11 cellular contexts compared by ENCODE assay signal in genomic region chr19:55155784-55156183, GRCh38. TPM values are rescaled to one million over a fixed set of nuclear protein-coding genes. Genes with fewer than 3 reads are reported as not detected.
DNase-seq lines count a peak whose midpoint lies in the region; ATAC-seq, FAIRE-seq and TF ChIP-seq lines count a peak whose summit lies in the region.
"Not testable (repeated sequence)": the region's sequence is repeated elsewhere in the genome, so short reads cannot be mapped to it uniquely, and the experiment has no call there.
"Had no signal": no experiment of that assay in that cellular context is flagged by ENCODE, and none has a peak within 500 bp of the region (broad histone marks: within the 10 kb centered on the region; RNA-seq: fewer than 3 reads in every experiment).

No MANE protein-coding gene starts in this region.

- POLR2A ChIA-PET in AG04449 (lab: Yijun Ruan, JAX) = not testable (repeated sequence)
- POLR2A ChIA-PET in K562 (lab: Yijun Ruan, JAX) = interaction anchor here (0.5 to 1.3 kb wide), 4 partner anchors 9 to 342 kb away, joined by 3 to 7 read pairs (median 3); no protein-coding TSS in a partner anchor

- not testable (repeated sequence) for ATAC-seq in K562, heart right ventricle, lower lobe of right lung, psoas muscle

- CTCF ChIA-PET in AG04449 (lab: Yijun Ruan, JAX) (interaction anchor here (0.9 to 1.3 kb wide), 3 partner anchors 9 to 15 kb away, joined by 3 to 6 read pairs (median 4); no protein-coding TSS in a partner anchor), K562 (lab: Yijun Ruan, JAX; ENCODE audit: low intra/inter-chr PET ratio) (interaction anchor here (1.2 kb wide), 1 partner anchor 9 kb away, joined by 4 read pairs; no protein-coding TSS in a partner anchor)

- peaks cover 14% of the 10 kb centered on the region for H3K79me2 ChIP-seq in K562 (ENCODE audit: control insufficient read depth, insufficient read depth, low read length)

- H4K20me1 ChIP-seq in K562 (replicated peaks; ENCODE audit: control insufficient read depth, insufficient read depth, low read length) = not testable (repeated sequence)

- TF ChIP-seq EP300 in K562 (IDR thresholded peaks at IDR 0.05; ENCODE audit: low read length) = not testable (repeated sequence)

- not testable (repeated sequence) for H3K36me3 ChIP-seq in HUES48 (ENCODE audit: control insufficient read depth, insufficient read depth, low read length); lower lobe of right lung; psoas muscle (ENCODE audit: insufficient read depth in 1 of 2, low read depth in 1 of 2)
- H3K36me3 ChIP-seq in K562 (ENCODE audit: control insufficient read depth, insufficient read depth, low read length) = peaks cover 18% of the 10 kb centered on the region; the same call in 2 of the 3 replicates
- H3K36me3 ChIP-seq in heart right ventricle = peaks cover 0 to 56% (median 0%) of the 10 kb centered on the region in 9 donors

- H3K4me3 ChIP-seq in AG04449 (ENCODE audit: low read depth, low read length) = peak overlapping the region; percentile 8; the same call in 1 of the 2 replicates
- peak overlapping the region; percentile 72 for H3K4me3 ChIP-seq in HUES48 (ENCODE audit: low read depth, low read length)
- H3K4me3 ChIP-seq in K562 = peak overlapping the region; percentile 56
- peak overlapping the region; percentile 26 to 78 (median 64) for H3K4me3 ChIP-seq in heart right ventricle
- peak overlapping the region; percentile 11 for H3K4me3 ChIP-seq in lower lobe of right lung
- H3K4me3 ChIP-seq in psoas muscle = peak overlapping the region; percentile 59

- 6% methylated on average over 5 of the region's 5 CpGs for WGBS in K562 (ENCODE audit: insufficient coverage, low coverage, missing lambda C conversion rate)
- 7 to 10% methylated on average over 5 of the region's 5 CpGs for WGBS in heart right ventricle, 2 donors
- 5 to 11% (median 6%) methylated on average over 5 of the region's 5 CpGs for WGBS in psoas muscle, 3 donors

- intact Hi-C loops in K562 (cut with micrococcal nuclease) = loop anchor here (10.0 kb wide), 1 partner anchor 349 kb away; no protein-coding TSS in a partner anchor
- intact Hi-C loops in heart right ventricle (cut with DNase I); lower lobe of right lung (cut with DNase I); psoas muscle (cut with DNase I): not testable (repeated sequence)

- not testable (repeated sequence) for DNase-seq in AG04449 (ENCODE audit: low read depth, low spot score); K562 (ENCODE audit: extremely low read depth in 1 of 4, low spot score in 3 of 4); heart right ventricle; lower lobe of right lung; psoas muscle

- BruUV-seq in K562 (replicated peaks; lab: Mats Ljungman, UMichigan) = TSS peak; percentile 40

- not testable (repeated sequence) for H3K4me1 ChIP-seq in HUES48 (ENCODE audit: control insufficient read depth, insufficient read depth, low read length); lower lobe of right lung; psoas muscle
- peaks cover 40 to 64% of the 10 kb centered on the region in 2 experiments for H3K4me1 ChIP-seq in K562 (replicated peaks in 1 of 2; ENCODE audit: control insufficient read depth in 2 of 2, insufficient read depth in 2 of 2, low read length in 2 of 2)
- H3K4me1 ChIP-seq in heart right ventricle = peaks cover 3 to 48% (median 14%) of the 10 kb centered on the region in 9 donors

- H3K27ac ChIP-seq in HUES48 (ENCODE audit: low read depth, low read length); lower lobe of right lung: not testable (repeated sequence)
- H3K27ac ChIP-seq in K562 (ENCODE audit: extremely low read depth, low read depth, low read length) = peak overlapping the region; percentile 69
- H3K27ac ChIP-seq in heart right ventricle = peak overlapping the region in 5 of 10 donors; percentile 61 to 100 (median 95)
- H3K27ac ChIP-seq in psoas muscle = peak overlapping the region; percentile 30

- not testable (repeated sequence) for H3K9me3 ChIP-seq in HUES48 (ENCODE audit: control insufficient read depth, insufficient read depth, low read length); K562 (replicated peaks; ENCODE audit: control insufficient read depth, insufficient read depth, low read depth, low read length); heart right ventricle; lower lobe of right lung; psoas muscle

- not testable (repeated sequence) for TF ChIP-seq CTCF in AG04449 (IDR thresholded peaks at IDR 0.05; ENCODE audit: insufficient read depth, low read length, missing control alignments); K562 (IDR thresholded peaks at IDR 0.05 in 2 of 3, conservative IDR thresholded peaks at IDR 0.05 in 1 of 3; ENCODE audit: insufficient read depth in 2 of 3, low read depth in 1 of 3, low read length in 3 of 3); heart right ventricle (IDR thresholded peaks at IDR 0.05); lower lobe of right lung (IDR thresholded peaks at IDR 0.05); psoas muscle (IDR thresholded peaks at IDR 0.05)

- not testable (repeated sequence) for TF ChIP-seq POLR2A in K562 (conservative IDR thresholded peaks at IDR 0.05)

- peak overlapping the region; percentile 77 for H3K4me2 ChIP-seq in K562 (ENCODE audit: insufficient read depth, low read length)

- not testable (repeated sequence) for H3K9ac ChIP-seq in HUES48 (ENCODE audit: low read depth, low read length)
- peak overlapping the region; percentile 67 to 94 for H3K9ac ChIP-seq in K562 (ENCODE audit: insufficient read depth in 1 of 2, low read depth in 2 of 2, low read length in 2 of 2)

- H2AFZ ChIP-seq in K562 (ENCODE audit: low read depth, low read length) = peak overlapping the region; percentile 63

- H3K27me3 ChIP-seq in HUES48 (ENCODE audit: control insufficient read depth, insufficient read depth, low read length); K562 (ENCODE audit: control insufficient read depth in 2 of 2, insufficient read depth in 2 of 2, low read length in 2 of 2): not testable (repeated sequence)
- H3K27me3 ChIP-seq in heart right ventricle (peaks cover 0 to 43% (median 26%) of the 10 kb centered on the region in 7 donors), lower lobe of right lung (ENCODE audit: low read depth) (peaks cover 43% of the 10 kb centered on the region), psoas muscle (ENCODE audit: insufficient read depth in 3 of 3, low read length in 2 of 3) (peaks cover 0 to 17% (median 3%) of the 10 kb centered on the region in 3 donors)

- not testable (repeated sequence) for H3K9me1 ChIP-seq in K562 (ENCODE audit: control insufficient read depth, insufficient read depth, low read length)

- not testable (repeated sequence) for FAIRE-seq in K562 (lab: Jason Lieb, UNC)

- in situ Hi-C loops in K562 (cut with MboI) = loop anchor here (25.0 kb wide), 1 partner anchor 982 kb away; the partner anchor contains the start of gene ZNF444

- TF ChIP-seq RAD21 in K562 (CRISPR knock-in tag; conservative IDR thresholded peaks at IDR 0.05 in 1 of 2, IDR thresholded peaks at IDR 0.05 in 1 of 2) = not testable (repeated sequence)

RNA-seq across cellular contexts. Expression of gene TNNI3, which starts 1.7 kb away (rescaled TPM):
- 25.9 and 44.0 TPM in 2 replicates for total RNA-seq in K562 (2011; cell fraction: chromatin; rRNA removed; ENCODE audit: low replicate concordance)
- 23.2 and 24.3 TPM in 2 replicates for total RNA-seq in K562 (2011; cell fraction: nucleolus; rRNA removed)
- 27.0 and 36.9 TPM in 2 replicates for total RNA-seq in K562 (2011; cell fraction: nucleoplasm; rRNA removed)
- total RNA-seq in K562 (2014; rRNA removed) (107 and 125 TPM in 2 replicates), K562 (2014; rRNA removed; fragmentation: Illumina TruSeq; extraction: Trizol) (22.0 and 26.5 TPM in 2 replicates), K562 (2015; rRNA removed; fragmentation: Illumina TruSeq; extraction: Trizol) (74.2 and 76.5 TPM in 2 replicates), K562 (2021) (53.7 and 63.3 TPM in 2 replicates), heart right ventricle (over 10,000 TPM in 4 of 10 donors, 1,000 to 10,000 TPM in 6; 3,000 to 12,900 (median 9,464) TPM), lower lobe of right lung (2.3 TPM), psoas muscle (10 to 100 TPM in 1 of 4 donors, 1 to 10 TPM in 3; 5.0 to 16.2 (median 7.4) TPM)
- polyA plus RNA-seq in K562 (2011; rRNA removed) (28.1 and 33.8 TPM in 2 replicates), K562 (2014; fragmentation: Illumina TruSeq; extraction: Trizol) (42.0 and 55.7 TPM in 2 replicates), K562 (2014; fragmentation: Nextera tagmentation; extraction: Ambion mirVana) (10 to 100 TPM in 1 of 2 experiments, 1 to 10 TPM in 1; 4.7 to 17.2 TPM), K562 (2014; rRNA removed) (143 and 158 TPM in 2 replicates), heart right ventricle (over 10,000 TPM in 1 of 2 donors, 1,000 to 10,000 TPM in 1; 4,629 to 45,177 TPM), psoas muscle (10 to 100 TPM; 13.4 to 17.4 (median 15.2) TPM)
- polyA plus RNA-seq in K562 (2011; cell fraction: cytosol; rRNA removed) = 41.8 and 52.3 TPM in 2 replicates
- 61.1 and 64.7 TPM in 2 replicates for polyA plus RNA-seq in K562 (2011; cell fraction: nucleus; rRNA removed)
- 58.4 and 68.8 TPM in 2 replicates for polyA plus RNA-seq in K562 (2012)
- 6.4 and 7.0 TPM in 2 replicates for polyA minus RNA-seq in K562 (2011; rRNA and poly(A)+ RNA removed)
- polyA minus RNA-seq in K562 (2011; cell fraction: cytosol; rRNA and poly(A)+ RNA removed) = 7.1 and 13.3 TPM in 2 replicates
- 10.6 and 16.3 TPM in 2 replicates for polyA minus RNA-seq in K562 (2011; cell fraction: nucleus; rRNA and poly(A)+ RNA removed)
- total RNA-seq: activated CD8-positive, alpha-beta T cell treated with anti-CD3 and anti-CD28 coated beads, Interleukin-2, amount 10 ng/mL, durations not matched to agents 7 days and 5 days; dermis blood vessel endothelial cell; occipital lobe; vagina had no signal

RNA-seq across cellular contexts. Expression of gene TNNT1, which starts 6.8 kb away (rescaled TPM):
- total RNA-seq in K562 (2011; cell fraction: chromatin; rRNA removed; ENCODE audit: low replicate concordance) = 33.1 and 49.0 TPM in 2 replicates
- 39.5 and 44.5 TPM in 2 replicates for total RNA-seq in K562 (2011; cell fraction: nucleolus; rRNA removed)
- total RNA-seq in K562 (2011; cell fraction: nucleoplasm; rRNA removed) = 49.1 and 49.5 TPM in 2 replicates
- 366 and 390 TPM in 2 replicates for total RNA-seq in K562 (2014; rRNA removed)
- total RNA-seq in K562 (2014; rRNA removed; fragmentation: Illumina TruSeq; extraction: Trizol) = 114 and 159 TPM in 2 replicates
- 244 and 252 TPM in 2 replicates for total RNA-seq in K562 (2015; rRNA removed; fragmentation: Illumina TruSeq; extraction: Trizol)
- total RNA-seq in K562 (2021) = 207 and 227 TPM in 2 replicates
- 177 and 189 TPM in 2 replicates for polyA plus RNA-seq in K562 (2011; rRNA removed)
- polyA plus RNA-seq in K562 (2011; cell fraction: cytosol; rRNA removed) = 173 and 189 TPM in 2 replicates
- 99.4 and 117 TPM in 2 replicates for polyA plus RNA-seq in K562 (2011; cell fraction: nucleus; rRNA removed)
- 276 and 308 TPM in 2 replicates for polyA plus RNA-seq in K562 (2012)
- 224 and 227 TPM in 2 replicates for polyA plus RNA-seq in K562 (2014; fragmentation: Illumina TruSeq; extraction: Trizol)
- 10 to 100 TPM; 31.8 to 43.6 TPM for polyA plus RNA-seq in K562 (2014; fragmentation: Nextera tagmentation; extraction: Ambion mirVana)
- 324 and 325 TPM in 2 replicates for polyA plus RNA-seq in K562 (2014; rRNA removed)
- polyA minus RNA-seq in K562 (2011; rRNA and poly(A)+ RNA removed) = 86.4 and 93.6 TPM in 2 replicates
- polyA minus RNA-seq in K562 (2011; cell fraction: cytosol; rRNA and poly(A)+ RNA removed) = 45.8 and 53.1 TPM in 2 replicates
- 24.5 and 35.7 TPM in 2 replicates for polyA minus RNA-seq in K562 (2011; cell fraction: nucleus; rRNA and poly(A)+ RNA removed)
- total RNA-seq in heart right ventricle = 100 to 1,000 TPM in 5 of 10 donors, 10 to 100 TPM in 5; 19.7 to 234 (median 97.1) TPM
- 100 to 1,000 TPM in 1 of 2 donors, 10 to 100 TPM in 1; 32.3 to 721 TPM for polyA plus RNA-seq in heart right ventricle
- total RNA-seq in lower lobe of right lung = not detected
- total RNA-seq in psoas muscle = 1,000 to 10,000 TPM; 7,142 to 9,723 (median 8,305) TPM
- polyA plus RNA-seq in psoas muscle = over 10,000 TPM in 2 of 3 donors, 1,000 to 10,000 TPM in 1; 4,522 to 12,694 (median 10,175) TPM
- total RNA-seq: activated CD8-positive, alpha-beta T cell treated with anti-CD3 and anti-CD28 coated beads, Interleukin-2, amount 10 ng/mL, durations not matched to agents 7 days and 5 days; occipital lobe had no signal

RNA-seq across cellular contexts. Expression of gene DNAAF3, which starts 10.6 kb away (rescaled TPM):
- 9.1 and 32.2 TPM in 2 replicates for total RNA-seq in K562 (2011; cell fraction: chromatin; rRNA removed; ENCODE audit: low replicate concordance)
- 17.6 and 19.3 TPM in 2 replicates for total RNA-seq in K562 (2011; cell fraction: nucleolus; rRNA removed)
- 17.8 and 22.7 TPM in 2 replicates for total RNA-seq in K562 (2011; cell fraction: nucleoplasm; rRNA removed)
- total RNA-seq in K562 (2014; rRNA removed) (49.8 and 66.8 TPM in 2 replicates), K562 (2014; rRNA removed; fragmentation: Illumina TruSeq; extraction: Trizol) (19.7 and 21.6 TPM in 2 replicates), K562 (2015; rRNA removed; fragmentation: Illumina TruSeq; extraction: Trizol) (27.6 and 28.5 TPM in 2 replicates), K562 (2021) (43.0 and 44.3 TPM in 2 replicates), heart right ventricle (1 to 10 TPM in 8 of 10 donors, under 1 TPM in 2; 0.37 to 3.9 (median 2.4) TPM), lower lobe of right lung (12.8 TPM), psoas muscle (not detected)
- polyA plus RNA-seq in K562 (2011; rRNA removed) (29.3 and 46.8 TPM in 2 replicates), K562 (2014; fragmentation: Illumina TruSeq; extraction: Trizol) (61.5 and 67.6 TPM in 2 replicates), K562 (2014; fragmentation: Nextera tagmentation; extraction: Ambion mirVana) (10 to 100 TPM; 29.7 to 54.4 TPM), K562 (2014; rRNA removed) (50.2 and 65.0 TPM in 2 replicates), heart right ventricle (1 to 10 TPM; 1.2 to 5.9 TPM), psoas muscle (under 1 TPM; 0.06 to 0.47 (median 0.34) TPM)
- polyA plus RNA-seq in K562 (2011; cell fraction: cytosol; rRNA removed) = 84.8 and 128 TPM in 2 replicates
- polyA plus RNA-seq in K562 (2011; cell fraction: nucleus; rRNA removed) = 48.2 and 66.5 TPM in 2 replicates
- 41.3 and 45.3 TPM in 2 replicates for polyA plus RNA-seq in K562 (2012)
- 7.2 and 9.1 TPM in 2 replicates for polyA minus RNA-seq in K562 (2011; rRNA and poly(A)+ RNA removed)
- polyA minus RNA-seq in K562 (2011; cell fraction: cytosol; rRNA and poly(A)+ RNA removed) = 18.7 and 19.0 TPM in 2 replicates
- 7.1 and 10.8 TPM in 2 replicates for polyA minus RNA-seq in K562 (2011; cell fraction: nucleus; rRNA and poly(A)+ RNA removed)

RNA-seq across cellular contexts. Expression of gene SYT5, which starts 24.3 kb away (rescaled TPM):
- total RNA-seq in K562 (2011; cell fraction: chromatin; rRNA removed; ENCODE audit: low replicate concordance) = 8.2 and 12.8 TPM in 2 replicates
- total RNA-seq in K562 (2011; cell fraction: nucleolus; rRNA removed) = 5.1 and 5.5 TPM in 2 replicates
- total RNA-seq in K562 (2011; cell fraction: nucleoplasm; rRNA removed) = 8.5 and 9.7 TPM in 2 replicates
- total RNA-seq in K562 (2014; rRNA removed) (9.9 and 15.7 TPM in 2 replicates), K562 (2014; rRNA removed; fragmentation: Illumina TruSeq; extraction: Trizol) (8.8 and 9.8 TPM in 2 replicates), K562 (2015; rRNA removed; fragmentation: Illumina TruSeq; extraction: Trizol) (6.6 and 7.2 TPM in 2 replicates), K562 (2021) (19.9 and 20.9 TPM in 2 replicates), heart right ventricle (1 to 10 TPM in 1 of 10 donors, not detected in 9; 1.1 TPM), lower lobe of right lung (not detected), psoas muscle (not detected)
- polyA plus RNA-seq in K562 (2011; rRNA removed) (3.9 and 5.0 TPM in 2 replicates), K562 (2014; fragmentation: Illumina TruSeq; extraction: Trizol) (18.0 and 19.4 TPM in 2 replicates), K562 (2014; fragmentation: Nextera tagmentation; extraction: Ambion mirVana) (1 to 10 TPM; 1.3 to 2.1 TPM), K562 (2014; rRNA removed) (14.2 and 15.2 TPM in 2 replicates), heart right ventricle (under 1 TPM in 1 of 2 donors, not detected in 1; under 0.01 TPM), psoas muscle (under 1 TPM in 2 of 3 donors, not detected in 1; 0.03 to 0.13 TPM)
- polyA plus RNA-seq in K562 (2011; cell fraction: cytosol; rRNA removed) = 4.3 and 6.8 TPM in 2 replicates
- polyA plus RNA-seq in K562 (2011; cell fraction: nucleus; rRNA removed) = 5.3 and 5.7 TPM in 2 replicates
- polyA plus RNA-seq in K562 (2012) = 15.2 and 38.7 TPM in 2 replicates
- 2.4 and 5.1 TPM in 2 replicates for polyA minus RNA-seq in K562 (2011; rRNA and poly(A)+ RNA removed)
- polyA minus RNA-seq in K562 (2011; cell fraction: cytosol; rRNA and poly(A)+ RNA removed) = 8.4 and 13.2 TPM in 2 replicates
- 3.1 and 3.4 TPM in 2 replicates for polyA minus RNA-seq in K562 (2011; cell fraction: nucleus; rRNA and poly(A)+ RNA removed)
- total RNA-seq: dermis blood vessel endothelial cell, Right ventricle myocardium superior, vagina had no signal

RNA-seq across cellular contexts. Expression of gene PPP1R12C, which starts 38.3 kb away (rescaled TPM):
- total RNA-seq in K562 (2011; cell fraction: chromatin; rRNA removed; ENCODE audit: low replicate concordance) = 103 and 282 TPM in 2 replicates
- 185 and 189 TPM in 2 replicates for total RNA-seq in K562 (2011; cell fraction: nucleolus; rRNA removed)
- 126 and 131 TPM in 2 replicates for total RNA-seq in K562 (2011; cell fraction: nucleoplasm; rRNA removed)
- total RNA-seq in K562 (2014; rRNA removed) = 93.5 and 119 TPM in 2 replicates
- 16.3 and 21.9 TPM in 2 replicates for total RNA-seq in K562 (2014; rRNA removed; fragmentation: Illumina TruSeq; extraction: Trizol)
- 54.1 and 54.3 TPM in 2 replicates for total RNA-seq in K562 (2015; rRNA removed; fragmentation: Illumina TruSeq; extraction: Trizol)
- 89.7 and 110 TPM in 2 replicates for total RNA-seq in K562 (2021)
- polyA plus RNA-seq in K562 (2011; rRNA removed) = 31.6 and 39.7 TPM in 2 replicates
- 21.4 and 48.7 TPM in 2 replicates for polyA plus RNA-seq in K562 (2011; cell fraction: cytosol; rRNA removed)
- polyA plus RNA-seq in K562 (2011; cell fraction: nucleus; rRNA removed) = 238 and 450 TPM in 2 replicates
- 76.7 and 102 TPM in 2 replicates for polyA plus RNA-seq in K562 (2012)
- 33.7 and 54.3 TPM in 2 replicates for polyA plus RNA-seq in K562 (2014; fragmentation: Illumina TruSeq; extraction: Trizol)
- polyA plus RNA-seq in K562 (2014; fragmentation: Nextera tagmentation; extraction: Ambion mirVana) = 1 to 10 TPM; 1.8 to 2.7 TPM
- polyA plus RNA-seq in K562 (2014; rRNA removed) = 125 and 136 TPM in 2 replicates
- 5.9 and 7.7 TPM in 2 replicates for polyA minus RNA-seq in K562 (2011; rRNA and poly(A)+ RNA removed)
- 15.9 and 20.8 TPM in 2 replicates for polyA minus RNA-seq in K562 (2011; cell fraction: cytosol; rRNA and poly(A)+ RNA removed)
- polyA minus RNA-seq in K562 (2011; cell fraction: nucleus; rRNA and poly(A)+ RNA removed) = 53.1 and 57.2 TPM in 2 replicates
- 100 to 1,000 TPM; 134 to 242 (median 193) TPM for total RNA-seq in heart right ventricle
- 100 to 1,000 TPM; 223 to 283 TPM for polyA plus RNA-seq in heart right ventricle
- 103 TPM for total RNA-seq in lower lobe of right lung
- 10 to 100 TPM; 20.5 to 35.3 (median 24.8) TPM for total RNA-seq in psoas muscle
- polyA plus RNA-seq in psoas muscle = 10 to 100 TPM; 28.5 to 59.1 (median 44.4) TPM

Comparison
In these comparisons a context has a peak if more than half of its experiments do, and no peak if none do; other contexts are left out.
1. H3K4me3 ChIP-seq: peak in every context shown above with its lines; median percentile 72 in HUES48; 64 in heart right ventricle; 59 in psoas muscle; 56 in K562; 11 in lower lobe of right lung; 8 in AG04449.
2. RNA of gene TNNI3, which starts 1.7 kb away (total RNA-seq): 3,000 to 12,900 TPM in heart right ventricle; 22.0 to 125 TPM in K562, 5.0 to 16.2 TPM in psoas muscle and 2.3 TPM in lower lobe of right lung (single experiment); every median in the first group is over 10 times any median in the second.
3. RNA of gene TNNT1, which starts 6.8 kb away (total RNA-seq): 7,142 to 9,723 TPM in psoas muscle; 33.1 to 390 TPM in K562, 19.7 to 234 TPM in heart right ventricle and not detected in lower lobe of right lung (single experiment); every median in the first group is over 10 times any median in the second.